In the genomic region with DNA sequence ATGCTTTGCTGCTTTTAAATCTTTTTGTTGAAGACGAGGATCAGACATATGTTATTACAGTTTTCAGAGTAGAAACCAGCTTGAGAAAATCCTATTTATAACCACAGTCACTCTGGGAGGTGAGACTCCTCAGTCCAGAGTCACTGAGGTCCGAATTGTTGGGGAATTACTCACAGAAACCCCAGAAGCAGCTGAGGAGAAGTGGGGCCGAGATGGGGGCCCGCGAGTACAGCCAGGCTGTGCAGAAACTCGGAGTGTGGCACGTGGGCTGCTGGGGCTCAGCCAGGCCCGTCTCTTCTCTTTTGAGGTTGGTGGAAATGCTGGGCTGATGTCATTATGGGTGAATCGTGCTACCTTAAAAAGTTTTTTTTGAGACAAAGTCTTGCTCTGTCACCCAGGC, we compare ENCODE assay signal across 21 cellular contexts. TPM values are rescaled to one million over a fixed set of nuclear protein-coding genes. Genes with fewer than 3 reads are reported as not detected.
DNase-seq lines count a peak whose midpoint lies in the region; ATAC-seq and TF ChIP-seq lines count a peak whose summit lies in the region.
"Had no signal": no experiment of that assay in that cellular context is flagged by ENCODE, and none has a peak within 500 bp of the region (broad histone marks: within the 10 kb centered on the region; RNA-seq: fewer than 3 reads in every experiment).

No MANE protein-coding gene starts in this region.

- H2BK5ac ChIP-seq in mesenchymal stem cell (ENCODE audit: low read depth, low read length, poor library complexity, severe bottlenecking) = no peak overlapping the region

- WGBS in mesenchymal stem cell = 67% methylated on average over 9 of the region's 9 CpGs
- WGBS in heart right ventricle, 2 donors = 80 to 81% methylated on average over 9 of the region's 9 CpGs

- H2BK120ac ChIP-seq in mesenchymal stem cell (ENCODE audit: low read depth, low read length) = no peak overlapping the region

- H3K9me3 ChIP-seq in mesenchymal stem cell (ENCODE audit: control insufficient read depth, low read length) = peaks cover 11% of the 10 kb centered on the region
- H3K9me3 ChIP-seq in heart right ventricle = peaks cover 0 to 5% (median 0%) of the 10 kb centered on the region in 11 donors
- H3K9me3 ChIP-seq: upper lobe of right lung had no signal

- H3K9me3 Mint-ChIP-seq in activated naive CD8-positive, alpha-beta T cell treated with anti-CD3 and anti-CD28 coated beads for 36 hours = no peaks in the 10 kb centered on the region
- H3K9me3 Mint-ChIP-seq: activated CD4-positive, alpha-beta T cell treated with anti-CD3 and anti-CD28 coated beads, Interleukin-2, amount 10 ng/mL, durations not matched to agents 7 days and 5 days; activated naive CD4-positive, alpha-beta T cell treated with anti-CD3 and anti-CD28 coated beads, Interleukin-2, amount 50 U/mL, for 24 hours had no signal

- H3K14ac ChIP-seq in mesenchymal stem cell (ENCODE audit: low read length in 2 of 2) = no peak overlapping the region

- H2AFZ ChIP-seq in mesenchymal stem cell (ENCODE audit: low read depth, low read length) = no peak overlapping the region

- H3K27me3 ChIP-seq in mesenchymal stem cell (ENCODE audit: control insufficient read depth in 1 of 2, insufficient read depth in 1 of 2, low read length in 2 of 2) (peaks cover 10 to 55% of the 10 kb centered on the region in 2 experiments), heart right ventricle (peaks cover 7 to 85% (median 77%) of the 10 kb centered on the region in 7 donors)

- H3K27ac ChIP-seq in mesenchymal stem cell (ENCODE audit: low read length, poor library complexity, severe bottlenecking) = no peak overlapping the region
- no peak overlapping the region for H3K27ac ChIP-seq in heart right ventricle
- H3K27ac ChIP-seq: SK-N-MC, upper lobe of right lung had no signal

- H3K9ac ChIP-seq in mesenchymal stem cell (ENCODE audit: low read length) = no peak overlapping the region

- H3K4me1 ChIP-seq in mesenchymal stem cell (ENCODE audit: control insufficient read depth, insufficient read depth, low read depth, low read length) = peaks cover 15% of the 10 kb centered on the region
- H3K4me1 ChIP-seq in heart right ventricle = peaks cover 0 to 12% (median 0%) of the 10 kb centered on the region in 9 donors
- H3K4me1 ChIP-seq: upper lobe of right lung had no signal

- H2AK5ac ChIP-seq in mesenchymal stem cell (ENCODE audit: low read length, severe bottlenecking) = no peak overlapping the region

- in situ Hi-C loops in astrocyte of the spinal cord (cut with HindIII; ENCODE audit: low sequenced_read_pairs) = no loop called here

- H3K36me3 ChIP-seq in mesenchymal stem cell (ENCODE audit: control insufficient read depth in 1 of 2, insufficient read depth in 2 of 2, low read depth in 1 of 2, low read length in 2 of 2) = peaks cover 0 to 4% of the 10 kb centered on the region in 2 experiments
- H3K36me3 ChIP-seq in heart right ventricle = no peaks in the 10 kb centered on the region
- H3K36me3 ChIP-seq: upper lobe of right lung had no signal

- peaks cover 12% of the 10 kb centered on the region for H3K27me3 Mint-ChIP-seq in activated naive CD8-positive, alpha-beta T cell treated with anti-CD3 and anti-CD28 coated beads for 36 hours

- H3K4me3 ChIP-seq in astrocyte of the spinal cord (ENCODE audit: low read depth, low read length) (no peak overlapping the region), mesenchymal stem cell (ENCODE audit: insufficient read depth in 1 of 2, low read depth in 1 of 2, low read length in 2 of 2) (no peak overlapping the region), heart right ventricle (no peak overlapping the region)
- H3K4me3 ChIP-seq: SK-N-MC, upper lobe of right lung had no signal

- H3K79me1 ChIP-seq in mesenchymal stem cell (replicated peaks; ENCODE audit: low read length, poor library complexity, severe bottlenecking) = no peaks in the 10 kb centered on the region

- no peak overlapping the region for H4K8ac ChIP-seq in mesenchymal stem cell (ENCODE audit: low read length)

- ATAC-seq in sciatic nerve (no peak), GM18870 (IDR thresholded peaks at IDR 0.05; ENCODE audit: unreplicated experiment) (no peak), heart right ventricle (no peak)
- ATAC-seq: stimulated activated memory B cell treated with anti-CD40 and anti-IgM and Interleukin-4, amounts not matched to agents 10 μg/mL and 1 μg/mL and 100 μg/mL, for 72 hours; upper lobe of right lung had no signal

- intact Hi-C loops in sciatic nerve (cut with DNase I) = loop anchor here (1.0 to 5.0 kb wide), 2 partner anchors 100 to 242 kb away; no protein-coding TSS in a partner anchor
- intact Hi-C loops in heart right ventricle (cut with DNase I) = loop anchor here in 5 of 10 donors (2.0 to 10.0 kb wide), 3 partner anchors 237 to 380 kb away; no protein-coding TSS in a partner anchor

- no peak overlapping the region for H3K4ac ChIP-seq in mesenchymal stem cell (ENCODE audit: low read depth in 1 of 2, low read length in 2 of 2)

- H3K36me3 Mint-ChIP-seq in activated naive CD8-positive, alpha-beta T cell treated with anti-CD3 and anti-CD28 coated beads for 36 hours = no peaks in the 10 kb centered on the region
- H3K36me3 Mint-ChIP-seq: activated naive CD4-positive, alpha-beta T cell treated with anti-CD3 and anti-CD28 coated beads, Interleukin-2, amount 50 U/mL, for 24 hours had no signal

- H3K27ac Mint-ChIP-seq in activated naive CD8-positive, alpha-beta T cell treated with anti-CD3 and anti-CD28 coated beads for 36 hours = no peak overlapping the region
- H3K27ac Mint-ChIP-seq: activated CD4-positive, alpha-beta T cell treated with anti-CD3 and anti-CD28 coated beads, Interleukin-2, amount 10 ng/mL, durations not matched to agents 7 days and 5 days; activated naive CD4-positive, alpha-beta T cell treated with anti-CD3 and anti-CD28 coated beads, Interleukin-2, amount 50 U/mL, for 24 hours; stimulated activated memory B cell treated with anti-CD40 and anti-IgM and Interleukin-4, amounts not matched to agents 10 μg/mL and 1 μg/mL and 100 μg/mL, for 72 hours had no signal

- TF ChIP-seq CTCF in astrocyte of the spinal cord (IDR thresholded peaks at IDR 0.05; ENCODE audit: low read depth, low read length) = no peak
- no peak for TF ChIP-seq CTCF in heart right ventricle (IDR thresholded peaks at IDR 0.05)

- DNase-seq in AG08396 (ENCODE audit: low spot score) (peak; percentile 74), HS-5 (ENCODE audit: low read depth) (peak; percentile 34), astrocyte of the spinal cord (ENCODE audit: low read depth, low spot score) (peak; percentile 56), mesenchymal stem cell (peak; percentile 17), sciatic nerve (ENCODE audit: low spot score) (no peak), heart right ventricle (no peak)
- no peak for DNase-seq in activated naive CD8-positive, alpha-beta T cell treated with anti-CD3 and anti-CD28 coated beads for 36 hours
- DNase-seq: activated CD4-positive, alpha-beta T cell treated with anti-CD3 and anti-CD28 coated beads, Interleukin-2, amount 10 ng/mL, durations not matched to agents 7 days and 5 days; activated T-cell treated with anti-CD3 and anti-CD28 coated beads for 4 hours; head of caudate nucleus; islet precursor cell; NCI-H146; NCI-H510A; occipital lobe; upper lobe of right lung had no signal

- H4K91ac ChIP-seq in mesenchymal stem cell (ENCODE audit: low read length) = no peak overlapping the region

- H3K18ac ChIP-seq in mesenchymal stem cell (ENCODE audit: low read depth in 1 of 2, low read length in 2 of 2) = no peak overlapping the region

- H2BK12ac ChIP-seq in mesenchymal stem cell (ENCODE audit: low read length in 2 of 2) = no peak overlapping the region

- no peak overlapping the region for H2BK15ac ChIP-seq in mesenchymal stem cell (ENCODE audit: low read depth, poor library complexity, severe bottlenecking)

- no peak overlapping the region for H3K23ac ChIP-seq in mesenchymal stem cell (ENCODE audit: low read length in 2 of 2)

- H3K4me1 Mint-ChIP-seq in activated naive CD8-positive, alpha-beta T cell treated with anti-CD3 and anti-CD28 coated beads for 36 hours = peaks cover 3% of the 10 kb centered on the region

- H3K4me3 Mint-ChIP-seq in activated naive CD8-positive, alpha-beta T cell treated with anti-CD3 and anti-CD28 coated beads for 36 hours = no peak overlapping the region
- H3K4me3 Mint-ChIP-seq: activated CD4-positive, alpha-beta T cell treated with anti-CD3 and anti-CD28 coated beads, Interleukin-2, amount 10 ng/mL, durations not matched to agents 7 days and 5 days; activated naive CD4-positive, alpha-beta T cell treated with anti-CD3 and anti-CD28 coated beads, Interleukin-2, amount 50 U/mL, for 24 hours; stimulated activated memory B cell treated with anti-CD40 and anti-IgM and Interleukin-4, amounts not matched to agents 10 μg/mL and 1 μg/mL and 100 μg/mL, for 72 hours had no signal

- H3K4me2 ChIP-seq in mesenchymal stem cell (ENCODE audit: low read length, poor library complexity, severe bottlenecking) = no peak overlapping the region

RNA-seq across cellular contexts. Expression of a gene that starts 14.4 kb away (rescaled TPM):
- polyA plus RNA-seq in mesenchymal stem cell (2013, experiment 1 of 2) = not detected
- not detected for polyA plus RNA-seq in mesenchymal stem cell (2013, experiment 2 of 2)
- total RNA-seq in activated naive CD8-positive, alpha-beta T cell treated with anti-CD3 and anti-CD28 coated beads for 36 hours = not detected
- total RNA-seq in sciatic nerve = not detected
- not detected for total RNA-seq in heart right ventricle
- not detected for polyA plus RNA-seq in heart right ventricle
- total RNA-seq: activated CD4-positive, alpha-beta T cell treated with anti-CD3 and anti-CD28 coated beads, Interleukin-2, amount 10 ng/mL, durations not matched to agents 7 days and 5 days; occipital lobe; OCI-LY7; skeletal muscle tissue; upper lobe of right lung had no signal

RNA-seq across cellular contexts. Expression of a gene that starts 26.6 kb away (rescaled TPM):
- polyA plus RNA-seq in mesenchymal stem cell (2013, experiment 1 of 2) = 6.2 TPM
- 6.0 TPM for polyA plus RNA-seq in mesenchymal stem cell (2013, experiment 2 of 2)
- total RNA-seq in activated naive CD8-positive, alpha-beta T cell treated with anti-CD3 and anti-CD28 coated beads for 36 hours = 100 to 1,000 TPM in 1 of 2 experiments, 10 to 100 TPM in 1; 98.3 to 100 TPM
- total RNA-seq in sciatic nerve (18.9 TPM), heart right ventricle (1 to 10 TPM; 2.8 to 8.2 (median 5.2) TPM)
- polyA plus RNA-seq in heart right ventricle = 1 to 10 TPM; 6.0 to 7.0 TPM

RNA-seq across cellular contexts. Expression of a gene that starts 26.8 kb away (rescaled TPM):
- polyA plus RNA-seq in mesenchymal stem cell (2013, experiment 1 of 2) = 20.2 TPM
- 20.1 TPM for polyA plus RNA-seq in mesenchymal stem cell (2013, experiment 2 of 2)
- total RNA-seq in activated naive CD8-positive, alpha-beta T cell treated with anti-CD3 and anti-CD28 coated beads for 36 hours = 10 to 100 TPM; 41.8 to 42.3 TPM
- total RNA-seq in sciatic nerve = 11.4 TPM
- 10 to 100 TPM in 1 of 10 donors, 1 to 10 TPM in 9; 5.8 to 12.0 (median 7.9) TPM for total RNA-seq in heart right ventricle
- polyA plus RNA-seq in heart right ventricle = 10 to 100 TPM; 13.7 to 23.3 TPM

RNA-seq across cellular contexts. Expression of a gene that starts 54.4 kb away (rescaled TPM):
- polyA plus RNA-seq in mesenchymal stem cell (2013, experiment 1 of 2) = not detected
- polyA plus RNA-seq in mesenchymal stem cell (2013, experiment 2 of 2) = not detected
- not detected for total RNA-seq in activated naive CD8-positive, alpha-beta T cell treated with anti-CD3 and anti-CD28 coated beads for 36 hours
- total RNA-seq in sciatic nerve (2.9 TPM), heart right ventricle (1 to 10 TPM in 1 of 10 donors, under 1 TPM in 2, not detected in 7; 0.17 to 4.0 (median 0.38) TPM)
- under 1 TPM in 1 of 2 donors, not detected in 1; 0.09 TPM for polyA plus RNA-seq in heart right ventricle
- total RNA-seq: activated CD4-positive, alpha-beta T cell treated with anti-CD3 and anti-CD28 coated beads, Interleukin-2, amount 10 ng/mL, durations not matched to agents 7 days and 5 days; occipital lobe had no signal

Comparison
In these comparisons a context has a peak if more than half of its experiments do, and no peak if none do; other contexts are left out.
1. DNase-seq: peak in AG08396 (single experiment), HS-5 (single experiment), astrocyte of the spinal cord (single experiment) and mesenchymal stem cell (single experiment); none in activated naive CD8-positive, alpha-beta T cell treated with anti-CD3 and anti-CD28 coated beads for 36 hours (single experiment), sciatic nerve (single experiment) and heart right ventricle (0 of 2).